32 cellular contexts compared by ENCODE assay signal in genomic region chr6:5111626-5112025, GRCh38. TPM values are rescaled to one million over a fixed set of nuclear protein-coding genes. Genes with fewer than 3 reads are reported as not detected.
"Had no signal": no experiment of that assay in that cellular context is flagged by ENCODE, and none has a peak within 500 bp of the region (broad histone marks: within the 10 kb centered on the region; RNA-seq: fewer than 3 reads in every experiment).

No MANE protein-coding gene starts in this region.

- H3K9ac ChIP-seq: KMS-11 had no signal

- H3K9me3 ChIP-seq: Peyer's patch had no signal

- H3K4me2 ChIP-seq: KMS-11 had no signal

- H3K36me3 ChIP-seq: Peyer's patch had no signal

- DNase-seq: activated CD4-positive, alpha-beta memory T cell treated with anti-CD3 and anti-CD28 coated beads for 36 hours; activated CD4-positive, alpha-beta T cell treated with anti-CD3 and anti-CD28 coated beads for 4 hours; activated CD4-positive, alpha-beta T cell treated with anti-CD3 and anti-CD28 coated beads, Interleukin-2, amount 50 U/mL, for 1 hour; activated CD8-positive, alpha-beta memory T cell treated with anti-CD3 and anti-CD28 coated beads, Interleukin-2, amount 50 U/mL, for 48 hours; activated effector memory CD4-positive, alpha-beta T cell treated with Interleukin-2 at 50 U/mL for 16 hours; activated naive CD4-positive, alpha-beta T cell treated with anti-CD3 and anti-CD28 coated beads, Interleukin-2, amount 10 ng/mL, durations not matched to agents 7 days and 5 days; activated naive CD8-positive, alpha-beta T cell treated with anti-CD3 and anti-CD28 coated beads, Interleukin-2, amount 50 U/mL, for 24 hours; activated T-cell treated with anti-CD3 and anti-CD28 coated beads, Interleukin-2, amount 50 U/mL, for 48 hours; anterior cingulate cortex; MM.1S; MV-4-11; NCI-H1092; NCI-H1436 treated with DMSO at 0.1 percent for 48 hours; NCI-H1694 treated with DMSO at 0.1 percent for 48 hours; NCI-H2029 treated with DMSO at 0.1 percent for 48 hours; NCI-H2107; NCI-H2171; NCI-H510A; NCI-H526; NCI-H748 treated with DMSO at 0.1 percent for 48 hours; NK-92 treated with Interleukin-12 subunit alpha and Interleukin-12 subunit beta, amount 100 ng/mL, for 24 hours; Peyer's patch; Right ventricle myocardium superior; RPMI8226 had no signal

- H3K27ac ChIP-seq: KMS-11, Peyer's patch, SK-N-MC had no signal

- H3K27me3 ChIP-seq: Peyer's patch had no signal

- H3K4me3 ChIP-seq: Peyer's patch, SK-N-MC had no signal

- FAIRE-seq: bronchial epithelial cell, TTC549 had no signal

- H3K4me1 ChIP-seq: Peyer's patch had no signal

- ATAC-seq: activated CD4-positive, CD25-positive, alpha-beta regulatory T cell treated with anti-CD3 and anti-CD28 coated beads, Interleukin-2, amount 50 U/mL, for 24 hours; activated naive CD8-positive, alpha-beta T cell treated with anti-CD3 and anti-CD28 coated beads, Interleukin-2, amount 50 U/mL, for 24 hours; PC-3; WTC11 had no signal

RNA-seq across cellular contexts. Expression of gene PPP1R3G, which starts 26.5 kb away (rescaled TPM):
- total RNA-seq: activated CD4-positive, alpha-beta memory T cell treated with anti-CD3 and anti-CD28 coated beads for 36 hours; T-helper 1 cell treated with Interleukin-12 subunit alpha and Interleukin-12 subunit beta and Interleukin-4 antibody, amounts not matched to agents 30 ng/mL and 1 ng/mL, for 36 hours had no signal
